In the genomic region with DNA sequence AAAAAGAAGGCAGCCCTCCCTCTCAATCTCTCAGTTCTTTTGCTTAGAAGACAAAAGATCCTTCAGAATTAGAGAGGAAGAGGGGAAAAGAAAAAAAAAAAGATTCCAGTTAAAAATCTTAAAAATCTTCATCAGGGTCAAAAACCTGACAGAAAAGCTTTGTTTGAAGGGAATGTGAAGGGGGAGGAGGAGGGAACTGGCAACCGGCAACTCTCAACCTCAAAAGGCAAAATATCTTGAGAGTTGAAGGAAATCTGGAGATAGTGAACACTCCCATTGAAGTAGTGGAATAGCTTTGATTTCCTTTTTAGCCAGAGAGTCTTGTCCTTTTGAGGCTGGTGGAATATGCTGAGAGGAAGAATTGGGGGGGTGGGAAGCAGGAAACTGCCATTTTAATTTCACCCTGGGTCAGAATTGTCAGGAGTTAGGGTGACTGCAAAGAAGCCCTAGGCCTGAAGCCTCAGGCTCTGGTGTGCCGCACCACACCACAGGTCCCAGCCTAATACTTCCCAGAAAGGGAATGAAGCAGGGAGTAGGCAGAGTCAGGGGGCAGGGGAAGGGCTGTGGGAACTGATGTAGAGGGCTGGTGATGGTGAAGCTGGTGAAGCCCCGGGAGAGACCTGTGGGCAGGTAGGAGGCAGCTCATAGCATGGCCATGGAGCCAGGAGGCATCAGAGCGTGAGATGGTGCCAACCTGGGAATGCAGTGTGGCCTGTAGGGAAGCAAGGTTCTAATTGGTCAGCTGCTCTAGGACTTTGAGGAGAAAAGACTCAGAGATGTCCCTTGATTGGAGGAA, we compare ENCODE assay signal across 1 cellular context.
TF ChIP-seq lines count a peak whose summit lies in the region.

No MANE protein-coding gene starts in this region.

TF ChIP-seq in GM23338, 12 proteins besides CTCF, POLR2A, EP300 and RAD21 (continued from another document):
- TF ChIP-seq, protein P1, sequence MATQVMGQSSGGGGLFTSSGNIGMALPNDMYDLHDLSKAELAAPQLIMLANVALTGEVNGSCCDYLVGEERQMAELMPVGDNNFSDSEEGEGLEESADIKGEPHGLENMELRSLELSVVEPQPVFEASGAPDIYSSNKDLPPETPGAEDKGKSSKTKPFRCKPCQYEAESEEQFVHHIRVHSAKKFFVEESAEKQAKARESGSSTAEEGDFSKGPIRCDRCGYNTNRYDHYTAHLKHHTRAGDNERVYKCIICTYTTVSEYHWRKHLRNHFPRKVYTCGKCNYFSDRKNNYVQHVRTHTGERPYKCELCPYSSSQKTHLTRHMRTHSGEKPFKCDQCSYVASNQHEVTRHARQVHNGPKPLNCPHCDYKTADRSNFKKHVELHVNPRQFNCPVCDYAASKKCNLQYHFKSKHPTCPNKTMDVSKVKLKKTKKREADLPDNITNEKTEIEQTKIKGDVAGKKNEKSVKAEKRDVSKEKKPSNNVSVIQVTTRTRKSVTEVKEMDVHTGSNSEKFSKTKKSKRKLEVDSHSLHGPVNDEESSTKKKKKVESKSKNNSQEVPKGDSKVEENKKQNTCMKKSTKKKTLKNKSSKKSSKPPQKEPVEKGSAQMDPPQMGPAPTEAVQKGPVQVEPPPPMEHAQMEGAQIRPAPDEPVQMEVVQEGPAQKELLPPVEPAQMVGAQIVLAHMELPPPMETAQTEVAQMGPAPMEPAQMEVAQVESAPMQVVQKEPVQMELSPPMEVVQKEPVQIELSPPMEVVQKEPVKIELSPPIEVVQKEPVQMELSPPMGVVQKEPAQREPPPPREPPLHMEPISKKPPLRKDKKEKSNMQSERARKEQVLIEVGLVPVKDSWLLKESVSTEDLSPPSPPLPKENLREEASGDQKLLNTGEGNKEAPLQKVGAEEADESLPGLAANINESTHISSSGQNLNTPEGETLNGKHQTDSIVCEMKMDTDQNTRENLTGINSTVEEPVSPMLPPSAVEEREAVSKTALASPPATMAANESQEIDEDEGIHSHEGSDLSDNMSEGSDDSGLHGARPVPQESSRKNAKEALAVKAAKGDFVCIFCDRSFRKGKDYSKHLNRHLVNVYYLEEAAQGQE (IDR thresholded peaks at IDR 0.05; ENCODE audit: unreplicated experiment): no peak
- TF ChIP-seq JUNB (IDR thresholded peaks at IDR 0.05; ENCODE audit: unreplicated experiment): no peak
- TF ChIP-seq CREB1 (CRISPR knock-in tag; IDR thresholded peaks at IDR 0.05; ENCODE audit: low read depth): no peak
- no peak for TF ChIP-seq EZH2phosphoT487 (IDR thresholded peaks at IDR 0.05; ENCODE audit: unreplicated experiment)
- TF ChIP-seq NANOG (IDR thresholded peaks at IDR 0.05; ENCODE audit: borderline replicate concordance): no peak
- no peak for TF ChIP-seq EZH2 (IDR thresholded peaks at IDR 0.05; ENCODE audit: low read depth, unreplicated experiment)
- TF ChIP-seq ZNF331 (CRISPR knock-in tag; IDR thresholded peaks at IDR 0.05; ENCODE audit: low read depth): no peak
- TF ChIP-seq, protein P2, sequence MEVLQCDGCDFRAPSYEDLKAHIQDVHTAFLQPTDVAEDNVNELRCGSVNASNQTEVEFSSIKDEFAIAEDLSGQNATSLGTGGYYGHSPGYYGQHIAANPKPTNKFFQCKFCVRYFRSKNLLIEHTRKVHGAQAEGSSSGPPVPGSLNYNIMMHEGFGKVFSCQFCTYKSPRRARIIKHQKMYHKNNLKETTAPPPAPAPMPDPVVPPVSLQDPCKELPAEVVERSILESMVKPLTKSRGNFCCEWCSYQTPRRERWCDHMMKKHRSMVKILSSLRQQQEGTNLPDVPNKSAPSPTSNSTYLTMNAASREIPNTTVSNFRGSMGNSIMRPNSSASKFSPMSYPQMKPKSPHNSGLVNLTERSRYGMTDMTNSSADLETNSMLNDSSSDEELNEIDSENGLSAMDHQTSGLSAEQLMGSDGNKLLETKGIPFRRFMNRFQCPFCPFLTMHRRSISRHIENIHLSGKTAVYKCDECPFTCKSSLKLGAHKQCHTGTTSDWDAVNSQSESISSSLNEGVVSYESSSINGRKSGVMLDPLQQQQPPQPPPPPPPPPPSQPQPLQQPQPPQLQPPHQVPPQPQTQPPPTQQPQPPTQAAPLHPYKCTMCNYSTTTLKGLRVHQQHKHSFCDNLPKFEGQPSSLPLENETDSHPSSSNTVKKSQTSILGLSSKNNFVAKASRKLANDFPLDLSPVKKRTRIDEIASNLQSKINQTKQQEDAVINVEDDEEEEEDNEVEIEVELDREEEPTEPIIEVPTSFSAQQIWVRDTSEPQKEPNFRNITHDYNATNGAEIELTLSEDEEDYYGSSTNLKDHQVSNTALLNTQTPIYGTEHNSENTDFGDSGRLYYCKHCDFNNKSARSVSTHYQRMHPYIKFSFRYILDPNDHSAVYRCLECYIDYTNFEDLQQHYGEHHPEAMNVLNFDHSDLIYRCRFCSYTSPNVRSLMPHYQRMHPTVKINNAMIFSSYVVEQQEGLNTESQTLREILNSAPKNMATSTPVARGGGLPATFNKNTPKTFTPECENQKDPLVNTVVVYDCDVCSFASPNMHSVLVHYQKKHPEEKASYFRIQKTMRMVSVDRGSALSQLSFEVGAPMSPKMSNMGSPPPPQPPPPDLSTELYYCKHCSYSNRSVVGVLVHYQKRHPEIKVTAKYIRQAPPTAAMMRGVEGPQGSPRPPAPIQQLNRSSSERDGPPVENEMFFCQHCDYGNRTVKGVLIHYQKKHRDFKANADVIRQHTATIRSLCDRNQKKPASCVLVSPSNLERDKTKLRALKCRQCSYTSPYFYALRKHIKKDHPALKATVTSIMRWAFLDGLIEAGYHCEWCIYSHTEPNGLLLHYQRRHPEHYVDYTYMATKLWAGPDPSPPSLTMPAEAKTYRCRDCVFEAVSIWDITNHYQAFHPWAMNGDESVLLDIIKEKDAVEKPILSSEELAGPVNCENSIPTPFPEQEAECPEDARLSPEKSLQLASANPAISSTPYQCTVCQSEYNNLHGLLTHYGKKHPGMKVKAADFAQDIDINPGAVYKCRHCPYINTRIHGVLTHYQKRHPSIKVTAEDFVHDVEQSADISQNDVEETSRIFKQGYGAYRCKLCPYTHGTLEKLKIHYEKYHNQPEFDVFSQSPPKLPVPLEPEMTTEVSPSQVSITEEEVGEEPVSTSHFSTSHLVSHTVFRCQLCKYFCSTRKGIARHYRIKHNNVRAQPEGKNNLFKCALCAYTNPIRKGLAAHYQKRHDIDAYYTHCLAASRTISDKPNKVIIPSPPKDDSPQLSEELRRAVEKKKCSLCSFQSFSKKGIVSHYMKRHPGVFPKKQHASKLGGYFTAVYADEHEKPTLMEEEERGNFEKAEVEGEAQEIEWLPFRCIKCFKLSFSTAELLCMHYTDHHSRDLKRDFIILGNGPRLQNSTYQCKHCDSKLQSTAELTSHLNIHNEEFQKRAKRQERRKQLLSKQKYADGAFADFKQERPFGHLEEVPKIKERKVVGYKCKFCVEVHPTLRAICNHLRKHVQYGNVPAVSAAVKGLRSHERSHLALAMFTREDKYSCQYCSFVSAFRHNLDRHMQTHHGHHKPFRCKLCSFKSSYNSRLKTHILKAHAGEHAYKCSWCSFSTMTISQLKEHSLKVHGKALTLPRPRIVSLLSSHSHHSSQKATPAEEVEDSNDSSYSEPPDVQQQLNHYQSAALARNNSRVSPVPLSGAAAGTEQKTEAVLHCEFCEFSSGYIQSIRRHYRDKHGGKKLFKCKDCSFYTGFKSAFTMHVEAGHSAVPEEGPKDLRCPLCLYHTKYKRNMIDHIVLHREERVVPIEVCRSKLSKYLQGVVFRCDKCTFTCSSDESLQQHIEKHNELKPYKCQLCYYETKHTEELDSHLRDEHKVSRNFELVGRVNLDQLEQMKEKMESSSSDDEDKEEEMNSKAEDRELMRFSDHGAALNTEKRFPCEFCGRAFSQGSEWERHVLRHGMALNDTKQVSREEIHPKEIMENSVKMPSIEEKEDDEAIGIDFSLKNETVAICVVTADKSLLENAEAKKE (CRISPR knock-in tag; IDR thresholded peaks at IDR 0.05): no peak
- TF ChIP-seq STAT1 (IDR thresholded peaks at IDR 0.05; ENCODE audit: unreplicated experiment): no peak
- TF ChIP-seq POLR2AphosphoS5 (IDR thresholded peaks at IDR 0.05; ENCODE audit: low read depth): no peak
- TF ChIP-seq ZNF114 (CRISPR knock-in tag; IDR thresholded peaks at IDR 0.05): no peak
